8 cellular contexts compared by ENCODE assay signal in genomic region chr4:77240469-77241066, GRCh38.
DNase-seq lines count a peak whose midpoint lies in the region; ATAC-seq, FAIRE-seq and TF ChIP-seq lines count a peak whose summit lies in the region.

No MANE protein-coding gene starts in this region.

- ATAC-seq in GM21576 (IDR thresholded peaks at IDR 0.05; ENCODE audit: unreplicated experiment) (peak; percentile 74), left ventricle myocardium superior (peak; percentile 79), gastrocnemius medialis (no peak)

- TF ChIP-seq POLR2A in gastrocnemius medialis (IDR thresholded peaks at IDR 0.05): no peak

- H3K4me3 ChIP-seq in gastrocnemius medialis: no peak overlapping the region

- no peak overlapping the region for H3K27ac ChIP-seq in gastrocnemius medialis

- TF ChIP-seq CTCF in gastrocnemius medialis (IDR thresholded peaks at IDR 0.05 in 4 of 5, conservative IDR thresholded peaks at IDR 0.05 in 1 of 5): peak in 3 of 5 experiments; percentile 47 to 56 (median 51)

- H3K9me3 ChIP-seq in gastrocnemius medialis: no peaks in the 10 kb centered on the region

- DNase-seq in DMS53 treated with DMSO at 0.1 percent for 48 hours (lab: John Stamatoyannopoulos, UW; ENCODE audit: unreplicated experiment) (peak; percentile 19), LoVo (ENCODE audit: low spot score) (peak; percentile 65), SKM-1 (lab: John Stamatoyannopoulos, UW; ENCODE audit: unreplicated experiment) (peak; percentile 36), left ventricle myocardium superior (peak; percentile 65), gastrocnemius medialis (no peak), RCC 7860 (ENCODE audit: low spot score) (no peak)
- peak; percentile 21 for DNase-seq in activated naive CD8-positive, alpha-beta T cell treated with anti-CD3 and anti-CD28 coated beads, Interleukin-2, amount 50 U/mL, for 16 hours (ENCODE audit: low read depth, low spot score)

- no peaks in the 10 kb centered on the region for H3K4me1 ChIP-seq in gastrocnemius medialis

- intact Hi-C loops in left ventricle myocardium superior (cut with micrococcal nuclease): loop anchor here (5.0 kb wide), 1 partner anchor 117 kb away; no protein-coding TSS in a partner anchor
- intact Hi-C loops in gastrocnemius medialis (cut with DNase I; ENCODE audit: low total_unique reads): no loop called here

- in situ Hi-C loops in gastrocnemius medialis (cut with MboI; ENCODE audit: low sequenced_read_pairs in 4 of 4): no loop called here

- no peak for FAIRE-seq in RCC 7860 (lab: Jason Lieb, UNC)

- H3K27me3 ChIP-seq in gastrocnemius medialis: no peaks in the 10 kb centered on the region

- H3K36me3 ChIP-seq in gastrocnemius medialis: no peaks in the 10 kb centered on the region

Comparison
In these comparisons a context has a peak if more than half of its experiments do, and no peak if none do; other contexts are left out.
1. DNase-seq: peak in DMS53 treated with DMSO at 0.1 percent for 48 hours (single experiment), LoVo (single experiment), SKM-1 (single experiment), activated naive CD8-positive, alpha-beta T cell treated with anti-CD3 and anti-CD28 coated beads, Interleukin-2, amount 50 U/mL, for 16 hours (single experiment) and left ventricle myocardium superior (single experiment); none in gastrocnemius medialis (0 of 2) and RCC 7860 (single experiment).
2. ATAC-seq: peak in GM21576 (single experiment) and left ventricle myocardium superior (single experiment); none in gastrocnemius medialis (0 of 2).